15 cellular contexts compared by ENCODE assay signal in the genomic region with DNA sequence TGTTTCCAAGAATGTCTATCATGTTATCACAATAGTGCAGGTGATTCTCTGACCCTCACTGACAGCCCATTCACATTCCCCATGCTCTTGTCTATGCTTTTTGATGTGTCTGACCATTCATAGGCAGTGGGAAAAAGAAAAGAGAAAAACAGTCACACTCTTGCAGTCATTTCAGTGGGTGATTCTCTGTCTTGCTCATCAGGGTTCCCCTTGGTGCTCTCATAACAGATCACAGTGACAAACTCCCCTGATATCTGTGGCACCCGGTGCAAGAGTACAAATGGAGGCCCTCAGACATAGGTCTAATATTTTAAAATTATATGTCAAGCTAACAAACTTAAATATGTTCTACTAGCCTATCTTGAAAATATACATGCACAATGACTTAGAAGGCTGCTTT.
DNase-seq lines count a peak whose midpoint lies in the region; ATAC-seq and TF ChIP-seq lines count a peak whose summit lies in the region.
"Had no signal": no experiment of that assay in that cellular context is flagged by ENCODE, and none has a peak within 500 bp of the region (broad histone marks: within the 10 kb centered on the region; RNA-seq: fewer than 3 reads in every experiment).

No MANE protein-coding gene starts in this region.

- H3K4me3 ChIP-seq in breast epithelium, result no peak overlapping the region
- no peak overlapping the region for H3K4me3 ChIP-seq in mammary epithelial cell (replicated peaks in 1 of 3; ENCODE audit: insufficient read depth in 1 of 3, low read depth in 2 of 3, low read length in 3 of 3)
- H3K4me3 ChIP-seq: mucosa of descending colon, prostate gland, vagina had no signal

- H2AFZ ChIP-seq in mammary epithelial cell (ENCODE audit: low read depth, low read length), result no peak overlapping the region

- no peaks in the 10 kb centered on the region for H3K36me3 Mint-ChIP-seq in activated naive CD8-positive, alpha-beta T cell treated with anti-CD3 and anti-CD28 coated beads for 36 hours
- no peaks in the 10 kb centered on the region for H3K36me3 Mint-ChIP-seq in stimulated activated effector memory CD8-positive, alpha-beta T cell treated with anti-CD3 and anti-CD28 coated beads, Interleukin-12 subunit alpha, Interleukin-12 subunit beta, amount 100 ng/mL, for 72 hours

- no peak overlapping the region for H3K4me2 ChIP-seq in mammary epithelial cell (ENCODE audit: insufficient read depth, low read depth, low read length)

- no peaks in the 10 kb centered on the region for H3K9me3 Mint-ChIP-seq in activated naive CD8-positive, alpha-beta T cell treated with anti-CD3 and anti-CD28 coated beads for 36 hours
- no peaks in the 10 kb centered on the region for H3K9me3 Mint-ChIP-seq in stimulated activated effector memory CD8-positive, alpha-beta T cell treated with anti-CD3 and anti-CD28 coated beads, Interleukin-12 subunit alpha, Interleukin-12 subunit beta, amount 100 ng/mL, for 72 hours

- whole genome bisulfite sequencing in mammary epithelial cell (ENCODE audit: low coverage, missing lambda C conversion rate), result 100% methylated on average over 1 of the region's 1 CpG

- H3K4me3 Mint-ChIP-seq in activated naive CD8-positive, alpha-beta T cell treated with anti-CD3 and anti-CD28 coated beads for 36 hours, result no peak overlapping the region
- H3K4me3 Mint-ChIP-seq in stimulated activated effector memory CD8-positive, alpha-beta T cell treated with anti-CD3 and anti-CD28 coated beads, Interleukin-12 subunit alpha, Interleukin-12 subunit beta, amount 100 ng/mL, for 72 hours, result peak overlapping the region; percentile 3

- H4K20me1 ChIP-seq in mammary epithelial cell (ENCODE audit: insufficient read depth, low read length), result no peaks in the 10 kb centered on the region

- H3K9me3 ChIP-seq in breast epithelium (no peaks in the 10 kb centered on the region), mammary epithelial cell (replicated peaks; ENCODE audit: insufficient read depth, low read length) (no peaks in the 10 kb centered on the region)
- H3K9me3 ChIP-seq: mucosa of descending colon, prostate gland, vagina had no signal

- no peak for TF ChIP-seq POLR2A in breast epithelium (IDR thresholded peaks at IDR 0.05)

- dilution Hi-C loops in mammary epithelial cell (cut with HindIII; ENCODE audit: low sequenced_read_pairs), result no loop called here

- H3K27ac ChIP-seq in breast epithelium, result peak overlapping the region; percentile 90 to 92
- no peak overlapping the region for H3K27ac ChIP-seq in mammary epithelial cell (ENCODE audit: insufficient read depth, low read depth, low read length)
- H3K27ac ChIP-seq: prostate gland, vagina had no signal

- no peak overlapping the region for H3K9ac ChIP-seq in mammary epithelial cell (ENCODE audit: insufficient read depth, low read length)

- no peaks in the 10 kb centered on the region for H3K27me3 Mint-ChIP-seq in activated naive CD8-positive, alpha-beta T cell treated with anti-CD3 and anti-CD28 coated beads for 36 hours

- intact Hi-C loops in breast epithelium (cut with DNase I; ENCODE audit: low total_unique reads) (no loop called here), mammary epithelial cell (cut with micrococcal nuclease) (no loop called here)

- DNase-seq in breast epithelium (ENCODE audit: low spot score in 2 of 2) (no peak), mammary epithelial cell (no peak), KBM-7 (no peak), NCI-H1105 treated with DMSO at 0.1 percent for 48 hours (lab: John Stamatoyannopoulos, UW) (no peak)
- DNase-seq in activated naive CD8-positive, alpha-beta T cell treated with anti-CD3 and anti-CD28 coated beads for 36 hours, result peak; percentile 31
- peak in 1 of 2 donors; percentile 55 for DNase-seq in stimulated activated effector memory CD8-positive, alpha-beta T cell treated with anti-CD3 and anti-CD28 coated beads, Interleukin-12 subunit alpha, Interleukin-12 subunit beta, amount 100 ng/mL, for 72 hours (ENCODE audit: low spot score in 2 of 2)
- DNase-seq: GF-D8, kidney glomerular epithelial cell, mucosa of descending colon, NCI-H2081 treated with DMSO at 0.1 percent for 48 hours had no signal

- no TSS peak for BruUV-seq in mammary epithelial cell (replicated peaks; lab: Mats Ljungman, UMichigan)

- H3K4me1 Mint-ChIP-seq in activated naive CD8-positive, alpha-beta T cell treated with anti-CD3 and anti-CD28 coated beads for 36 hours, result peaks cover 42% of the 10 kb centered on the region
- H3K4me1 Mint-ChIP-seq in stimulated activated effector memory CD8-positive, alpha-beta T cell treated with anti-CD3 and anti-CD28 coated beads, Interleukin-12 subunit alpha, Interleukin-12 subunit beta, amount 100 ng/mL, for 72 hours, result peaks cover 58% of the 10 kb centered on the region

- no peaks in the 10 kb centered on the region for H3K79me2 ChIP-seq in mammary epithelial cell (ENCODE audit: insufficient read depth, low read length)

- H3K4me1 ChIP-seq in breast epithelium, result peaks cover 2 to 15% of the 10 kb centered on the region in 2 donors
- H3K4me1 ChIP-seq in mammary epithelial cell (ENCODE audit: insufficient read depth, low read length), result peaks cover 28% of the 10 kb centered on the region

- TF ChIP-seq CTCF in breast epithelium (IDR thresholded peaks at IDR 0.05) (no peak), mammary epithelial cell (conservative IDR thresholded peaks at IDR 0.05 in 1 of 2, IDR thresholded peaks at IDR 0.05 in 1 of 2; ENCODE audit: extremely low read depth in 1 of 2, insufficient read depth in 1 of 2, low read depth in 1 of 2, low read length in 2 of 2) (no peak)

- H3K27me3 ChIP-seq in breast epithelium (no peaks in the 10 kb centered on the region), mammary epithelial cell (ENCODE audit: insufficient read depth, low read length) (no peaks in the 10 kb centered on the region)
- H3K27me3 ChIP-seq: vagina had no signal

- H3K36me3 ChIP-seq in breast epithelium (no peaks in the 10 kb centered on the region), mammary epithelial cell (ENCODE audit: insufficient read depth, low read length) (no peaks in the 10 kb centered on the region)
- H3K36me3 ChIP-seq: prostate gland, vagina had no signal

- H3K27ac Mint-ChIP-seq in activated naive CD8-positive, alpha-beta T cell treated with anti-CD3 and anti-CD28 coated beads for 36 hours, result peak overlapping the region; percentile 55
- peak overlapping the region; percentile 68 for H3K27ac Mint-ChIP-seq in stimulated activated effector memory CD8-positive, alpha-beta T cell treated with anti-CD3 and anti-CD28 coated beads, Interleukin-12 subunit alpha, Interleukin-12 subunit beta, amount 100 ng/mL, for 72 hours

- in situ Hi-C loops in mammary epithelial cell (cut with MboI; ENCODE audit: low sequenced_read_pairs in 2 of 2), result no loop called here
- in situ Hi-C loops in KBM-7 (cut with MboI; ENCODE audit: low pct_unique_long_range_greater_than_20kb, low sequenced_read_pairs), result no loop called here

- CTCF ChIA-PET in mammary epithelial cell (lab: Charles Lee; ENCODE audit: low non-redundant PET), result no interaction called here

- ATAC-seq in GM21529 (IDR thresholded peaks at IDR 0.05; ENCODE audit: unreplicated experiment), result peak; percentile 49
- peak; percentile 84 for ATAC-seq in stimulated activated effector memory CD8-positive, alpha-beta T cell treated with anti-CD3 and anti-CD28 coated beads, Interleukin-12 subunit alpha, Interleukin-12 subunit beta, amount 100 ng/mL, for 72 hours
- ATAC-seq in HG02884 (IDR thresholded peaks at IDR 0.05; ENCODE audit: unreplicated experiment), result no peak
- ATAC-seq: esophagus mucosa had no signal
